Comparison of ENCODE assay signal across 22 cellular contexts in the genomic region with DNA sequence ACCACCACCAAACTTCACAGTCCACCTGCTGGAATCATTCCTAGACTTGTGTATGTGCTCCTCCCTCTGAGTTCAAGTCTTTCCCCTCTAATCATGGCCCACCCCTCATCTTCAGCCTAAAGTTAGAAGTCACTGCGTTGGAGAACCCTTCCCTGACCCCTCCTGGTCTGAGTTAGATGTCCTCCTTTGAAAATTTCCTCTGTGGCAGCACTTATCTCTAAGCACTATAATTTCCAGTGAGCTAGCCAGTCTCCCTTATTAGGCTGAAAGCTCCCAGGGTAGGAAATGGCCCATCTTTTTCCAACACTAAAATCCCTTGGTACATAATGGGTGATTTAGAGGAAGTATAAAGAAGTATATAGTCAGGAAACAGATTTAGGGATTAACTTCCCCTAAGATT.
"Had no signal": no experiment of that assay in that cellular context is flagged by ENCODE, and none has a peak within 500 bp of the region (broad histone marks: within the 10 kb centered on the region; RNA-seq: fewer than 3 reads in every experiment).

No MANE protein-coding gene starts in this region.

- H3K36me3 ChIP-seq: left lung, prostate gland, sigmoid colon, stomach, thoracic aorta, transverse colon had no signal

- H3K9me3 Mint-ChIP-seq: immature natural killer cell; natural killer cell treated with Interleukin-12 subunit alpha and Interleukin-12 subunit beta and Interleukin-15 and Interleukin-18, amount 100 ng/mL, for 72 hours had no signal

- H3K9me3 ChIP-seq: left lung, prostate gland, sigmoid colon, stomach, thoracic aorta, transverse colon had no signal

- H3K27me3 ChIP-seq: dorsolateral prefrontal cortex, left lung, sigmoid colon, stomach, transverse colon had no signal

- ATAC-seq: left lung; natural killer cell treated with Interleukin-12 subunit alpha and Interleukin-12 subunit beta and Interleukin-15 and Interleukin-18, amount 100 ng/mL, for 72 hours had no signal

- H3K4me3 Mint-ChIP-seq: immature natural killer cell; natural killer cell treated with Interleukin-12 subunit alpha and Interleukin-12 subunit beta and Interleukin-15 and Interleukin-18, amount 100 ng/mL, for 72 hours had no signal

- H3K4me1 ChIP-seq: left lung had no signal

- H3K27ac Mint-ChIP-seq: natural killer cell treated with Interleukin-12 subunit alpha and Interleukin-12 subunit beta and Interleukin-15 and Interleukin-18, amount 100 ng/mL, for 72 hours had no signal

- H3K27me3 Mint-ChIP-seq: natural killer cell treated with Interleukin-12 subunit alpha and Interleukin-12 subunit beta and Interleukin-15 and Interleukin-18, amount 100 ng/mL, for 72 hours had no signal

- H3K36me3 Mint-ChIP-seq: immature natural killer cell; natural killer cell treated with Interleukin-12 subunit alpha and Interleukin-12 subunit beta and Interleukin-15 and Interleukin-18, amount 100 ng/mL, for 72 hours had no signal

- H3K4me3 ChIP-seq: dorsolateral prefrontal cortex, left lung, lung, prostate gland, sigmoid colon, skin epidermis, stomach, thoracic aorta, transverse colon had no signal

- DNase-seq: cortex of kidney; dorsolateral prefrontal cortex; effector CD8-positive, alpha-beta T cell; foreskin melanocyte; immature natural killer cell; left lung; mesenchymal stem cell; midbrain; retina; sigmoid colon; stimulated activated CD4-positive, alpha-beta T cell treated with anti-CD3 and anti-CD28 coated beads, Interleukin-2, amount 100 ng/mL, for 24 hours; stimulated activated CD4-positive, alpha-beta T cell treated with anti-CD3 and anti-CD28 coated beads, Interleukin-4, amount 100 ng/mL, for 4 hours; stimulated activated naive CD4-positive, alpha-beta T cell; stomach; substantia nigra; transverse colon had no signal

- H3K27ac ChIP-seq: dorsolateral prefrontal cortex, left lung, parathyroid adenoma, prostate gland, sigmoid colon, skin epidermis, stomach, thoracic aorta, transverse colon had no signal
